Comparison of ENCODE assay signal across 29 cellular contexts in genomic region chr13:95547531-95548167, GRCh38. TPM values are rescaled to one million over a fixed set of nuclear protein-coding genes. Genes with fewer than 3 reads are reported as not detected.
"Had no signal": no experiment of that assay in that cellular context is flagged by ENCODE, and none has a peak within 500 bp of the region (broad histone marks: within the 10 kb centered on the region; RNA-seq: fewer than 3 reads in every experiment).

No MANE protein-coding gene starts in this region.

- DNase-seq: activated CD4-positive, alpha-beta memory T cell treated with anti-CD3 and anti-CD28 coated beads for 36 hours; activated CD4-positive, alpha-beta T cell treated with anti-CD3 and anti-CD28 coated beads, Interleukin-2, amount 10 ng/mL, durations not matched to agents 7 days and 5 days; activated CD4-positive, CD25-positive, alpha-beta regulatory T cell; activated CD8-positive, alpha-beta memory T cell treated with anti-CD3 and anti-CD28 coated beads for 24 hours; activated gamma-delta T cell treated with Interleukin-2 at 50 U/mL for 16 hours; activated naive CD4-positive, alpha-beta T cell treated with anti-CD3 and anti-CD28 coated beads, Interleukin-2, amount 10 ng/mL, durations not matched to agents 7 days and 5 days; activated naive CD8-positive, alpha-beta T cell treated with anti-CD3 and anti-CD28 coated beads for 36 hours; activated T-cell treated with anti-CD3 and anti-CD28 coated beads for 4 hours; activated T-cell treated with anti-CD3 and anti-CD28 coated beads, Interleukin-2, amount 50 U/mL, for 72 hours; anterior cingulate cortex; caudate nucleus; colonic mucosa; MG63; MV-4-11; NCI-H1092 treated with DMSO at 0.1 percent for 48 hours; NCI-H1417 treated with DMSO at 0.1 percent for 48 hours; NCI-H1694; NCI-H2029; NCI-H2107; NCI-H510A treated with DMSO at 0.1 percent for 48 hours; NCI-H69; PC-3; SHP77 treated with DMSO at 0.1 percent for 48 hours; T-helper 1 cell had no signal

- H3K9me3 Mint-ChIP-seq: activated CD4-positive, alpha-beta memory T cell treated with anti-CD3 and anti-CD28 coated beads for 36 hours; activated CD4-positive, alpha-beta T cell treated with anti-CD3 and anti-CD28 coated beads, Interleukin-2, amount 10 ng/mL, durations not matched to agents 7 days and 5 days; activated naive CD4-positive, alpha-beta T cell treated with anti-CD3 and anti-CD28 coated beads, Interleukin-2, amount 10 ng/mL, durations not matched to agents 7 days and 5 days; activated naive CD8-positive, alpha-beta T cell treated with anti-CD3 and anti-CD28 coated beads for 36 hours; activated T-cell treated with anti-CD3 and anti-CD28 coated beads, Interleukin-2, amount 50 U/mL, for 72 hours; activated T-helper 2 cell treated with anti-CD3 and anti-CD28 coated beads, Interferon-gamma antibody, Interleukin-2, Interleukin-4, amounts not matched to agents 10 μg/mL and 5 μg/mL and 100 μg/mL, durations not matched to agents 14 hours and 24 hours and 36 hours had no signal

- H3K4me3 ChIP-seq: breast epithelium, colonic mucosa, MG63 had no signal

- H3K9me3 ChIP-seq: breast epithelium, colonic mucosa, MG63 had no signal

- H3K4me1 Mint-ChIP-seq: activated CD4-positive, alpha-beta T cell treated with anti-CD3 and anti-CD28 coated beads, Interleukin-2, amount 10 ng/mL, durations not matched to agents 7 days and 5 days; activated naive CD8-positive, alpha-beta T cell treated with anti-CD3 and anti-CD28 coated beads for 36 hours had no signal

- ATAC-seq: activated T-cell treated with anti-CD3 and anti-CD28 coated beads, Interleukin-2, amount 50 U/mL, for 72 hours; PC-3 had no signal

- H3K36me3 ChIP-seq: breast epithelium, colonic mucosa, MG63 had no signal

- H3K36me3 Mint-ChIP-seq: activated CD4-positive, alpha-beta memory T cell treated with anti-CD3 and anti-CD28 coated beads for 36 hours; activated naive CD4-positive, alpha-beta T cell treated with anti-CD3 and anti-CD28 coated beads, Interleukin-2, amount 10 ng/mL, durations not matched to agents 7 days and 5 days; activated naive CD8-positive, alpha-beta T cell treated with anti-CD3 and anti-CD28 coated beads for 36 hours had no signal

- H3K27ac Mint-ChIP-seq: activated CD4-positive, alpha-beta memory T cell treated with anti-CD3 and anti-CD28 coated beads for 36 hours; activated CD4-positive, alpha-beta T cell treated with anti-CD3 and anti-CD28 coated beads, Interleukin-2, amount 10 ng/mL, durations not matched to agents 7 days and 5 days; activated naive CD4-positive, alpha-beta T cell treated with anti-CD3 and anti-CD28 coated beads, Interleukin-2, amount 10 ng/mL, durations not matched to agents 7 days and 5 days; activated naive CD8-positive, alpha-beta T cell treated with anti-CD3 and anti-CD28 coated beads for 36 hours; activated T-cell treated with anti-CD3 and anti-CD28 coated beads, Interleukin-2, amount 50 U/mL, for 72 hours; activated T-helper 2 cell treated with anti-CD3 and anti-CD28 coated beads, Interferon-gamma antibody, Interleukin-2, Interleukin-4, amounts not matched to agents 10 μg/mL and 5 μg/mL and 100 μg/mL, durations not matched to agents 14 hours and 24 hours and 36 hours had no signal

- H3K4me3 Mint-ChIP-seq: activated CD4-positive, alpha-beta memory T cell treated with anti-CD3 and anti-CD28 coated beads for 36 hours; activated CD4-positive, alpha-beta T cell treated with anti-CD3 and anti-CD28 coated beads, Interleukin-2, amount 10 ng/mL, durations not matched to agents 7 days and 5 days; activated naive CD4-positive, alpha-beta T cell treated with anti-CD3 and anti-CD28 coated beads, Interleukin-2, amount 10 ng/mL, durations not matched to agents 7 days and 5 days; activated naive CD8-positive, alpha-beta T cell treated with anti-CD3 and anti-CD28 coated beads for 36 hours; activated T-cell treated with anti-CD3 and anti-CD28 coated beads, Interleukin-2, amount 50 U/mL, for 72 hours had no signal

- H3K4me1 ChIP-seq: breast epithelium had no signal

- FAIRE-seq: RCC 7860 had no signal

RNA-seq across cellular contexts. Expression of gene CLDN10, which starts 4.9 kb away (rescaled TPM):
- total RNA-seq: activated CD4-positive, alpha-beta memory T cell treated with anti-CD3 and anti-CD28 coated beads for 36 hours; activated CD4-positive, alpha-beta T cell treated with anti-CD3 and anti-CD28 coated beads, Interleukin-2, amount 10 ng/mL, durations not matched to agents 7 days and 5 days; activated naive CD8-positive, alpha-beta T cell treated with anti-CD3 and anti-CD28 coated beads for 36 hours; activated T-cell treated with anti-CD3 and anti-CD28 coated beads, Interleukin-2, amount 50 U/mL, for 72 hours; activated T-helper 2 cell treated with anti-CD3 and anti-CD28 coated beads, Interferon-gamma antibody, Interleukin-2, Interleukin-4, amounts not matched to agents 10 μg/mL and 5 μg/mL and 100 μg/mL, durations not matched to agents 14 hours and 24 hours and 36 hours; PC-3; SK-MEL-5; T-helper 2 cell treated with Interferon-gamma antibody and Interleukin-4, amounts not matched to agents 100 ng/mL and 5 ng/mL, for 36 hours had no signal
